In genomic region chr18:75846321-75846720, GRCh38 we compare ENCODE assay signal across 23 cellular contexts.
"Had no signal": no experiment of that assay in that cellular context is flagged by ENCODE, and none has a peak within 500 bp of the region (broad histone marks: within the 10 kb centered on the region; RNA-seq: fewer than 3 reads in every experiment).

No MANE protein-coding gene starts in this region.

- H3K4me3 ChIP-seq: coronary artery, dorsolateral prefrontal cortex, esophagus squamous epithelium, gastroesophageal sphincter, left lung, lower lobe of right lung, skin epidermis, stomach, thoracic aorta, transverse colon had no signal

- H3K9me3 ChIP-seq: esophagus squamous epithelium, gastroesophageal sphincter, lower lobe of right lung, stomach, thoracic aorta, transverse colon had no signal

- DNase-seq: dorsolateral prefrontal cortex; effector memory CD4-positive, alpha-beta T cell; esophagus squamous epithelium; foreskin fibroblast; glutamatergic neuron; immature natural killer cell; left lung; lower lobe of right lung; stimulated activated CD4-positive, alpha-beta T cell treated with anti-CD3 and anti-CD28 coated beads, Interleukin-2, amount 100 ng/mL, for 24 hours; stimulated activated CD4-positive, alpha-beta T cell treated with anti-CD3 and anti-CD28 coated beads, Interleukin-4, amount 100 ng/mL, for 4 hours; stimulated activated naive CD4-positive, alpha-beta T cell; stomach; substantia nigra; transverse colon had no signal

- H3K4me3 Mint-ChIP-seq: immature natural killer cell; memory B cell; mesothelial cell of epicardium; natural killer cell treated with Interleukin-12 subunit alpha and Interleukin-12 subunit beta and Interleukin-15 and Interleukin-18, amount 100 ng/mL, for 72 hours had no signal

- H3K4me1 Mint-ChIP-seq: immature natural killer cell, memory B cell had no signal

- ATAC-seq: gastroesophageal sphincter; left lung; lower lobe of right lung; natural killer cell treated with Interleukin-12 subunit alpha and Interleukin-12 subunit beta and Interleukin-15 and Interleukin-18, amount 100 ng/mL, for 72 hours; sciatic nerve had no signal

- H3K27ac ChIP-seq: coronary artery, dorsolateral prefrontal cortex, epithelial cell of prostate, esophagus squamous epithelium, gastroesophageal sphincter, left lung, lower lobe of right lung, skin epidermis, stomach, thoracic aorta, transverse colon had no signal

- H3K4me1 ChIP-seq: esophagus squamous epithelium, gastroesophageal sphincter, left lung, lower lobe of right lung, stomach, transverse colon had no signal

- H3K27me3 ChIP-seq: esophagus squamous epithelium, gastroesophageal sphincter, left lung, stomach, transverse colon had no signal

- H3K27ac Mint-ChIP-seq: immature natural killer cell; memory B cell; mesothelial cell of epicardium; natural killer cell treated with Interleukin-12 subunit alpha and Interleukin-12 subunit beta and Interleukin-15 and Interleukin-18, amount 100 ng/mL, for 72 hours had no signal

- H3K9me3 Mint-ChIP-seq: mesothelial cell of epicardium; natural killer cell treated with Interleukin-12 subunit alpha and Interleukin-12 subunit beta and Interleukin-15 and Interleukin-18, amount 100 ng/mL, for 72 hours had no signal

- H3K36me3 Mint-ChIP-seq: immature natural killer cell; memory B cell; mesothelial cell of epicardium; natural killer cell treated with Interleukin-12 subunit alpha and Interleukin-12 subunit beta and Interleukin-15 and Interleukin-18, amount 100 ng/mL, for 72 hours had no signal

- H3K36me3 ChIP-seq: esophagus squamous epithelium, gastroesophageal sphincter, left lung, lower lobe of right lung, stomach, thoracic aorta, transverse colon had no signal

- H3K27me3 Mint-ChIP-seq: memory B cell; natural killer cell treated with Interleukin-12 subunit alpha and Interleukin-12 subunit beta and Interleukin-15 and Interleukin-18, amount 100 ng/mL, for 72 hours had no signal
